15 cellular contexts compared by ENCODE assay signal in genomic region chr2:180385601-180386201, GRCh38.
DNase-seq lines count a peak whose midpoint lies in the region; ATAC-seq and TF ChIP-seq lines count a peak whose summit lies in the region.
"Had no signal": no experiment of that assay in that cellular context is flagged by ENCODE, and none has a peak within 500 bp of the region (broad histone marks: within the 10 kb centered on the region; RNA-seq: fewer than 3 reads in every experiment).

No MANE protein-coding gene starts in this region.

- no peaks in the 10 kb centered on the region for H3K27me3 Mint-ChIP-seq in CD8-positive, alpha-beta memory T cell
- H3K27me3 Mint-ChIP-seq: activated B cell treated with CpG ODN at 0.5 μM for 24 hours had no signal

- no peaks in the 10 kb centered on the region for H3K4me1 Mint-ChIP-seq in CD8-positive, alpha-beta memory T cell
- H3K4me1 Mint-ChIP-seq: activated B cell treated with CpG ODN at 0.5 μM for 24 hours had no signal

- H3K27ac Mint-ChIP-seq in CD8-positive, alpha-beta memory T cell: no peak overlapping the region
- H3K27ac Mint-ChIP-seq: activated B cell treated with CpG ODN at 0.5 μM for 24 hours had no signal

- H3K27ac ChIP-seq in foreskin keratinocyte: no peak overlapping the region
- no peak overlapping the region for H3K27ac ChIP-seq in CD8-positive, alpha-beta memory T cell (ENCODE audit: low read depth, low read length)

- CTCF ChIA-PET in CD8-positive, alpha-beta memory T cell (lab: Charles Lee): no interaction called here

- no peaks in the 10 kb centered on the region for H3K4me1 ChIP-seq in foreskin keratinocyte
- H3K4me1 ChIP-seq in CD8-positive, alpha-beta memory T cell (ENCODE audit: insufficient read depth, low read length): no peaks in the 10 kb centered on the region

- H3K4me3 Mint-ChIP-seq in CD8-positive, alpha-beta memory T cell: no peak overlapping the region
- H3K4me3 Mint-ChIP-seq: activated B cell treated with CpG ODN at 0.5 μM for 24 hours had no signal

- no peaks in the 10 kb centered on the region for H3K9me3 ChIP-seq in CD8-positive, alpha-beta memory T cell (ENCODE audit: low read length)

- H3K36me3 Mint-ChIP-seq in CD8-positive, alpha-beta memory T cell: no peaks in the 10 kb centered on the region

- H3K4me3 ChIP-seq in CD8-positive, alpha-beta memory T cell (ENCODE audit: low read length): no peak overlapping the region

- no peaks in the 10 kb centered on the region for H3K27me3 ChIP-seq in foreskin keratinocyte
- no peaks in the 10 kb centered on the region for H3K27me3 ChIP-seq in CD8-positive, alpha-beta memory T cell (ENCODE audit: insufficient read depth, low read length, poor library complexity, severe bottlenecking)

- POLR2A ChIA-PET in CD8-positive, alpha-beta memory T cell (lab: Charles Lee): no interaction called here

- H3K9me3 Mint-ChIP-seq in CD8-positive, alpha-beta memory T cell: peaks cover 0 to 11% (median 3%) of the 10 kb centered on the region in 5 donors

- peak; percentile 78 for ATAC-seq in foreskin keratinocyte
- no peak for ATAC-seq in omental fat pad (ENCODE audit: low FRiP score)
- ATAC-seq in HG03354 (IDR thresholded peaks at IDR 0.05; ENCODE audit: poor library complexity, severe bottlenecking, unreplicated experiment): no peak

- peak; percentile 72 for DNase-seq in AG09319 (ENCODE audit: extremely low read depth, low read depth)
- peak; percentile 71 for DNase-seq in HS-5 (ENCODE audit: low read depth)
- DNase-seq in astrocyte of the hippocampus (ENCODE audit: low read depth, low spot score): peak; percentile 41
- peak; percentile 35 to 55 for DNase-seq in foreskin keratinocyte
- no peak for DNase-seq in CD8-positive, alpha-beta memory T cell
- DNase-seq in activated gamma-delta T cell (lab: John Stamatoyannopoulos, UW): no peak
- no peak for DNase-seq in omental fat pad (ENCODE audit: low spot score)
- DNase-seq: activated B cell treated with CpG ODN at 0.5 μM for 24 hours; activated naive CD4-positive, alpha-beta T cell treated with Interleukin-2 at 50 U/mL for 16 hours; DMS53; erythroblast; nucleus accumbens; SW 1271; trophoblast cell had no signal

- no peaks in the 10 kb centered on the region for H3K36me3 ChIP-seq in CD8-positive, alpha-beta memory T cell (ENCODE audit: insufficient read depth, low read length)

- TF ChIP-seq CTCF in AG09319 (IDR thresholded peaks at IDR 0.05; ENCODE audit: low read depth, low read length): no peak
- TF ChIP-seq CTCF in foreskin keratinocyte (conservative IDR thresholded peaks at IDR 0.05): no peak
- no peak for TF ChIP-seq CTCF in omental fat pad (IDR thresholded peaks at IDR 0.05)

Comparison
In these comparisons a context has a peak if more than half of its experiments do, and no peak if none do; other contexts are left out.
1. DNase-seq: peak in AG09319 (single experiment), HS-5 (single experiment), astrocyte of the hippocampus (single experiment) and foreskin keratinocyte (2 of 2); none in CD8-positive, alpha-beta memory T cell (0 of 5), activated gamma-delta T cell (single experiment) and omental fat pad (single experiment).